ENCODE assay signal across 14 cellular contexts in genomic region chr16:67283826-67284555, GRCh38. TPM values are rescaled to one million over a fixed set of nuclear protein-coding genes. Genes with fewer than 3 reads are reported as not detected.
A peak's percentile ranks its signal among the peaks of the same experiment; 100 is the strongest.
DNase-seq lines count a peak whose midpoint lies in the region; TF ChIP-seq lines count a peak whose summit lies in the region.
"Had no signal": no experiment of that assay in that cellular context is flagged by ENCODE, and none has a peak within 500 bp of the region (broad histone marks: within the 10 kb centered on the region; RNA-seq: fewer than 3 reads in every experiment).

No MANE protein-coding gene starts in this region.

- no peaks in the 10 kb centered on the region for H3K4me1 ChIP-seq in neural progenitor cell

- H3K4me1 Mint-ChIP-seq in neural progenitor cell (no peaks in the 10 kb centered on the region), Calu3 (ENCODE audit: low read depth, unreplicated experiment) (peaks cover 9% of the 10 kb centered on the region)

- H3K36me3 ChIP-seq in neural progenitor cell, result no peaks in the 10 kb centered on the region

- no peak overlapping the region for H3K4me3 Mint-ChIP-seq in neural progenitor cell
- H3K4me3 Mint-ChIP-seq in Calu3 (ENCODE audit: low read depth, unreplicated experiment), result no peak overlapping the region

- no peak overlapping the region for H3K4me3 ChIP-seq in AG04450 (ENCODE audit: low read depth, low read length)
- H3K4me3 ChIP-seq in neural progenitor cell, result no peak overlapping the region
- H3K4me3 ChIP-seq: GM12878, K562 had no signal

- intact Hi-C loops in Calu3 (cut with micrococcal nuclease; ENCODE audit: unreplicated experiment), result no loop called here

- H3K27me3 ChIP-seq in AG04450 (ENCODE audit: control insufficient read depth, insufficient read depth, low read length), result no peaks in the 10 kb centered on the region
- H3K27me3 ChIP-seq in neural progenitor cell, result peaks cover 14% of the 10 kb centered on the region

- peaks cover 18% of the 10 kb centered on the region for H3K27me3 Mint-ChIP-seq in neural progenitor cell (ENCODE audit: insufficient read depth, low read depth)
- H3K27me3 Mint-ChIP-seq in Calu3 (ENCODE audit: unreplicated experiment), result peaks cover 10% of the 10 kb centered on the region

- CTCF ChIA-PET in AG04450 (lab: Charles Lee) (interaction anchor here (1.1 to 2.2 kb wide), 4 partner anchors 23 to 197 kb away, joined by 3 to 9 read pairs (median 4); partner anchors contain the start of genes ATP6V0D1 and ELMO3), RWPE1 (lab: Yijun Ruan, JAX) (interaction anchor here (0.6 to 2.8 kb wide), 5 partner anchors 19 to 209 kb away, joined by 3 to 12 read pairs (median 4); no protein-coding TSS in a partner anchor), Calu3 (lab: Charles Lee) (interaction anchor here (0.6 to 4.5 kb wide), 23 partner anchors 9 to 582 kb away, joined by 3 to 68 read pairs (median 4); partner anchors contain the start of genes FHOD1, KCTD19, LRRC36 and SLC9A5)

- H3K79me2 ChIP-seq in neural progenitor cell (ENCODE audit: low read depth), result no peaks in the 10 kb centered on the region

- DNase-seq in AG04450 (ENCODE audit: low read depth, low spot score), result no peak
- DNase-seq in RWPE1 (ENCODE audit: low spot score), result no peak
- no peak for DNase-seq in neural progenitor cell (ENCODE audit: low spot score)
- DNase-seq in Calu3, result no peak
- no peak for DNase-seq in dedifferentiated amniotic fluid mesenchymal stem cell (ENCODE audit: extremely low spot score)
- no peak for DNase-seq in SKM-1 (lab: John Stamatoyannopoulos, UW; ENCODE audit: unreplicated experiment)
- DNase-seq: NCI-H1694, NCI-H2171 had no signal

- no peaks in the 10 kb centered on the region for H4K20me1 ChIP-seq in neural progenitor cell (ENCODE audit: low read depth)

- no peaks in the 10 kb centered on the region for H3K9me3 Mint-ChIP-seq in neural progenitor cell
- no peaks in the 10 kb centered on the region for H3K9me3 Mint-ChIP-seq in Calu3 (ENCODE audit: low read depth, unreplicated experiment)

- H3K27ac ChIP-seq in AG04450 (ENCODE audit: low read depth, low read length) (peak overlapping the region; percentile 11), C4-2B (peak overlapping the region; percentile 40; the same call in 1 of the 2 replicates), RWPE1 (peak overlapping the region; percentile 65), neural progenitor cell (no peak overlapping the region)

- no peak overlapping the region for H2AFZ ChIP-seq in neural progenitor cell (replicated peaks)

- no peak overlapping the region for H3K4me2 ChIP-seq in neural progenitor cell

- H3K27ac Mint-ChIP-seq in neural progenitor cell (peak overlapping the region; percentile 67), Calu3 (ENCODE audit: unreplicated experiment) (no peak overlapping the region)

- no peaks in the 10 kb centered on the region for H3F3A ChIP-seq in neural progenitor cell (ENCODE audit: low read depth)

- no peak for TF ChIP-seq CTCF in AG04450 (IDR thresholded peaks at IDR 0.05; ENCODE audit: low read depth, low read length)
- no peak for TF ChIP-seq CTCF in C4-2B (conservative IDR thresholded peaks at IDR 0.05)
- TF ChIP-seq CTCF in RWPE1 (conservative IDR thresholded peaks at IDR 0.05; ENCODE audit: low read depth), result no peak
- TF ChIP-seq CTCF in neural progenitor cell (IDR thresholded peaks at IDR 0.05), result no peak
- no peak for TF ChIP-seq CTCF in Calu3 (IDR thresholded peaks at IDR 0.05; ENCODE audit: unreplicated experiment)

- H3K9me3 ChIP-seq in AG04450 (ENCODE audit: control insufficient read depth, insufficient read depth, low read length) (no peaks in the 10 kb centered on the region; the same call in 1 of the 2 replicates), neural progenitor cell (ENCODE audit: low read depth) (no peaks in the 10 kb centered on the region)

- no peak overlapping the region for H3K9ac ChIP-seq in neural progenitor cell

- POLR2A ChIA-PET in AG04450 (lab: Yijun Ruan, JAX), result no interaction called here
- POLR2A ChIA-PET in RWPE1 (lab: Yijun Ruan, JAX; ENCODE audit: low non-redundant PET), result no interaction called here

- H3K36me3 Mint-ChIP-seq in neural progenitor cell (no peaks in the 10 kb centered on the region), Calu3 (ENCODE audit: insufficient read depth, unreplicated experiment) (no peaks in the 10 kb centered on the region)

- no TSS peak for BruUV-seq in Calu3 (replicated peaks; lab: Mats Ljungman, UMichigan)

RNA-seq across cellular contexts. Expression of gene PLEKHG4, which starts 4.7 kb away (rescaled TPM):
- polyA plus RNA-seq in AG04450 (2011; rRNA removed), result 17.2 and 23.3 TPM in 2 replicates
- polyA minus RNA-seq in AG04450 (2011; rRNA and poly(A)+ RNA removed), result 14.1 and 22.3 TPM in 2 replicates
- total RNA-seq in neural progenitor cell (ENCODE audit: low replicate concordance) (4.0 and 6.2 TPM in 2 replicates), Calu3 (2022) (5.5 and 9.2 TPM in 2 replicates)

RNA-seq across cellular contexts. Expression of gene SLC9A5, which starts 35.2 kb away (rescaled TPM):
- 2.4 and 3.1 TPM in 2 replicates for polyA plus RNA-seq in AG04450 (2011; rRNA removed)
- polyA minus RNA-seq in AG04450 (2011; rRNA and poly(A)+ RNA removed), result 2.8 and 3.4 TPM in 2 replicates
- total RNA-seq in neural progenitor cell (ENCODE audit: low replicate concordance) (2.5 and 4.2 TPM in 2 replicates), Calu3 (2022) (2.4 and 4.4 TPM in 2 replicates)

RNA-seq across cellular contexts. Expression of gene FHOD1, which starts 36.7 kb away (rescaled TPM):
- 21.2 and 25.4 TPM in 2 replicates for polyA plus RNA-seq in AG04450 (2011; rRNA removed)
- 33.5 and 48.0 TPM in 2 replicates for polyA minus RNA-seq in AG04450 (2011; rRNA and poly(A)+ RNA removed)
- total RNA-seq in neural progenitor cell (ENCODE audit: low replicate concordance), result 5.5 and 14.2 TPM in 2 replicates
- total RNA-seq in Calu3 (2022), result 37.2 and 37.9 TPM in 2 replicates

RNA-seq across cellular contexts. Expression of gene KCTD19, which starts 42.5 kb away (rescaled TPM):
- 0.21 and 0.25 TPM in 2 replicates for polyA plus RNA-seq in AG04450 (2011; rRNA removed)
- 0.26 and 0.37 TPM in 2 replicates for polyA minus RNA-seq in AG04450 (2011; rRNA and poly(A)+ RNA removed)
- 1.1 TPM in 2 replicates for total RNA-seq in neural progenitor cell (ENCODE audit: low replicate concordance)
- total RNA-seq in Calu3 (2022), result 3.8 and 5.6 TPM in 2 replicates
- total RNA-seq: SK-MEL-5 had no signal

RNA-seq across cellular contexts. Expression of gene LRRC36, which starts 42.6 kb away (rescaled TPM):
- polyA plus RNA-seq in AG04450 (2011; rRNA removed), result 0.21 and 0.41 TPM in 2 replicates
- polyA minus RNA-seq in AG04450 (2011; rRNA and poly(A)+ RNA removed), result not detected in 2 replicates
- total RNA-seq in neural progenitor cell (ENCODE audit: low replicate concordance), result 0.34 TPM in 1 of 2 replicates, not detected in the other
- total RNA-seq in Calu3 (2022), result 7.1 and 9.2 TPM in 2 replicates
- total RNA-seq: OCI-LY7 had no signal
- polyA plus RNA-seq: BJ had no signal
